15 cellular contexts compared by ENCODE assay signal in the genomic region with DNA sequence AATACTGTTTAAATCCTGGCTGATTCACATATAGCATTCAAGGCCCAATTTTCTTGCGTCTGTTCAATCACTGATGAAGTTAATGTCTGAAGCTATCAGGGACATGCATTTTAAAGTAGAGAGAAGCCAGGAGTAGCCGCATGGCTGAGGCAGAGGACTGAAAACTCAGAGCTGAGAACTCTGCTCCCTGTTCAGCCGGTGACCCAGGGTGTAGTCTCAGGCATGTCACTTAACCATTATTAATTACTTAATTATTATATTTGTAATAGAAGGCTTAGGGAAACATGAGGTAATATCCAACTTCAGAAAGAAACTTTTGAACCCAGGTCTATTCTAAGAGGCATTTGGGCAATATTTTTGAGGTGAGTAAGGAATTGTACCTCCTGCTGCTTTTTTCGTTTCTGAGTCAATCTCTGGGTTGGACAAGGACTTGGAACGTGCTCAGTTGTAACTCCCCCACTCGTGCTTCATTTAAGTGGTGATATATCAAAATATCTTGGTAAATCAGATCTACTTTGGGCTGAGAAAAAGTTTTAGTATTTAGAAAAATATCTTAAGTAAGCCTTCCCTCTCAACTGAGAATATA.
"Had no signal": no experiment of that assay in that cellular context is flagged by ENCODE, and none has a peak within 500 bp of the region (broad histone marks: within the 10 kb centered on the region; RNA-seq: fewer than 3 reads in every experiment).

No MANE protein-coding gene starts in this region.

- H3K4me3 Mint-ChIP-seq: activated CD4-positive, alpha-beta memory T cell treated with anti-CD3 and anti-CD28 coated beads for 36 hours; activated T-cell treated with anti-CD3 and anti-CD28 coated beads, Interleukin-2, amount 50 U/mL, for 72 hours; brain; endodermal cell; natural killer cell treated with Interleukin-12 subunit alpha and Interleukin-12 subunit beta and Interleukin-15 and Interleukin-18, amount 100 ng/mL, for 72 hours had no signal

- H3K27ac ChIP-seq: skin epidermis, thyroid gland, vagina had no signal

- H3K9me3 ChIP-seq: thyroid gland, vagina had no signal

- H3K27me3 ChIP-seq: thyroid gland, vagina had no signal

- H3K4me3 ChIP-seq: lung, skin epidermis, thyroid gland, vagina had no signal

- H3K36me3 Mint-ChIP-seq: activated CD4-positive, alpha-beta memory T cell treated with anti-CD3 and anti-CD28 coated beads for 36 hours; brain had no signal

- H3K4me1 Mint-ChIP-seq: brain had no signal

- ATAC-seq: activated T-cell treated with anti-CD3 and anti-CD28 coated beads, Interleukin-2, amount 50 U/mL, for 72 hours; left colon; natural killer cell treated with Interleukin-12 subunit alpha and Interleukin-12 subunit beta and Interleukin-15 and Interleukin-18, amount 100 ng/mL, for 72 hours had no signal

- H3K36me3 ChIP-seq: thyroid gland, vagina had no signal

- H3K27ac Mint-ChIP-seq: activated CD4-positive, alpha-beta memory T cell treated with anti-CD3 and anti-CD28 coated beads for 36 hours; activated T-cell treated with anti-CD3 and anti-CD28 coated beads, Interleukin-2, amount 50 U/mL, for 72 hours; brain; endodermal cell; natural killer cell treated with Interleukin-12 subunit alpha and Interleukin-12 subunit beta and Interleukin-15 and Interleukin-18, amount 100 ng/mL, for 72 hours had no signal

- DNase-seq: activated CD4-positive, alpha-beta memory T cell treated with anti-CD3 and anti-CD28 coated beads for 36 hours; activated CD4-positive, CD25-positive, alpha-beta regulatory T cell treated with anti-CD3 and anti-CD28 coated beads, Interleukin-2, amount 50 U/mL, for 72 hours; activated CD8-positive, alpha-beta memory T cell treated with anti-CD3 and anti-CD28 coated beads, Interleukin-2, amount 50 U/mL, for 4 hours; activated T-cell treated with anti-CD3 and anti-CD28 coated beads, Interleukin-2, amount 50 U/mL, for 72 hours; cerebellar nuclear complex; endodermal cell; erythroblast; glutamatergic neuron; left colon; thyroid gland had no signal

- H3K9me3 Mint-ChIP-seq: activated CD4-positive, alpha-beta memory T cell treated with anti-CD3 and anti-CD28 coated beads for 36 hours had no signal

- H3K27me3 Mint-ChIP-seq: activated CD4-positive, alpha-beta memory T cell treated with anti-CD3 and anti-CD28 coated beads for 36 hours; natural killer cell treated with Interleukin-12 subunit alpha and Interleukin-12 subunit beta and Interleukin-15 and Interleukin-18, amount 100 ng/mL, for 72 hours had no signal

- H3K4me1 ChIP-seq: thyroid gland, vagina had no signal
